In the genomic region with DNA sequence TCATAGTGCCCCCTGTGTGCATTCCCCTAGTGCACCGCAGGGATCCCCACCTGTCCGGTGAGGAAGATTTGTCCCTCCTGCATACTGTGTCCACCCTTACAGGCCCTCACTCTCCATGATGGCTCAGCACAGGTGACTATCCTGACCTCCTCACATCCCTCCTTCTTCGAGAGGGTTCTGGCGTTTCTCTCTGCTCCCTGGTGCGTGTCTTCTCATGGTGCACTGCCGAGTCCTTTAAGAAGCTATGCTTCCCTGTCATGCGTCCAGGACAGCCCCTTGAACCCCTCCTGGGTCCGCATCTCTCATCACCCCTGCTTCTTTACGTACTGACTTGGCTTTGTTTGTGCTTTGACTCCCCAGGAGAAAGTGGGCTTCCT, we compare ENCODE assay signal across 9 cellular contexts. TPM values are rescaled to one million over a fixed set of nuclear protein-coding genes. Genes with fewer than 3 reads are reported as not detected.
A peak's percentile ranks its signal among the peaks of the same experiment; 100 is the strongest.
DNase-seq lines count a peak whose midpoint lies in the region; ATAC-seq and TF ChIP-seq lines count a peak whose summit lies in the region.
"Had no signal": no experiment of that assay in that cellular context is flagged by ENCODE, and none has a peak within 500 bp of the region (broad histone marks: within the 10 kb centered on the region; RNA-seq: fewer than 3 reads in every experiment).

No MANE protein-coding gene starts in this region.

- peaks cover 45% of the 10 kb centered on the region for H3K4me1 ChIP-seq in left ventricle myocardium inferior
- H3K4me1 ChIP-seq in muscle layer of duodenum (ENCODE audit: control insufficient read depth in 1 of 2, insufficient read depth in 2 of 2, low read length in 2 of 2), result peaks cover 14 to 33% of the 10 kb centered on the region in 2 donors

- ATAC-seq in left ventricle myocardium superior, result no peak
- ATAC-seq in HG03095 (IDR thresholded peaks at IDR 0.05; ENCODE audit: unreplicated experiment), result no peak

- intact Hi-C loops in left ventricle myocardium inferior (cut with micrococcal nuclease), result no loop called here
- intact Hi-C loops in left ventricle myocardium superior (cut with micrococcal nuclease), result no loop called here

- DNase-seq in left ventricle myocardium inferior (no peak), left ventricle myocardium superior (no peak), DMS79 (lab: John Stamatoyannopoulos, UW) (no peak), NCI-H1694 (lab: John Stamatoyannopoulos, UW) (no peak), germinal center (ENCODE audit: low spot score) (no peak)
- DNase-seq: EL had no signal

- peak overlapping the region; percentile 93 for H3K27ac ChIP-seq in left ventricle myocardium inferior (replicated peaks)
- H3K27ac ChIP-seq in cingulate gyrus (ENCODE audit: low read depth, low read length), result peak overlapping the region; percentile 88
- no peak overlapping the region for H3K27ac ChIP-seq in muscle layer of duodenum (ENCODE audit: low read length)

- H3K9me3 ChIP-seq in left ventricle myocardium inferior (replicated peaks) (no peaks in the 10 kb centered on the region), muscle layer of duodenum (ENCODE audit: control insufficient read depth in 1 of 2, low read length in 2 of 2) (no peaks in the 10 kb centered on the region)

- H3K36me3 ChIP-seq in left ventricle myocardium inferior (no peaks in the 10 kb centered on the region), muscle layer of duodenum (ENCODE audit: control insufficient read depth in 1 of 2, insufficient read depth in 2 of 2, low read length in 2 of 2) (no peaks in the 10 kb centered on the region)

- H3K27me3 ChIP-seq in left ventricle myocardium inferior (ENCODE audit: low read depth) (no peaks in the 10 kb centered on the region), muscle layer of duodenum (ENCODE audit: low read depth, low read length) (no peaks in the 10 kb centered on the region)

- TF ChIP-seq CTCF in left ventricle myocardium inferior (IDR thresholded peaks at IDR 0.05; ENCODE audit: borderline replicate concordance), result no peak

- H3K4me3 ChIP-seq in left ventricle myocardium inferior (peak overlapping the region; percentile 96), muscle layer of duodenum (ENCODE audit: low read depth in 1 of 2, low read length in 2 of 2) (peak overlapping the region; percentile 74 to 92)

RNA-seq across cellular contexts. Expression of a gene that starts 1.0 kb away (rescaled TPM):
- total RNA-seq in left ventricle myocardium inferior (89.1 TPM), left ventricle myocardium superior (99.3 TPM)

RNA-seq across cellular contexts. Expression of a gene that starts 49.1 kb away (rescaled TPM):
- total RNA-seq in left ventricle myocardium inferior (2.4 TPM), left ventricle myocardium superior (3.6 TPM)
